In genomic region chr5:95741458-95741857, GRCh38 we compare ENCODE assay signal across 21 cellular contexts. TPM values are rescaled to one million over a fixed set of nuclear protein-coding genes. Genes with fewer than 3 reads are reported as not detected.
"Had no signal": no experiment of that assay in that cellular context is flagged by ENCODE, and none has a peak within 500 bp of the region (broad histone marks: within the 10 kb centered on the region; RNA-seq: fewer than 3 reads in every experiment).

No MANE protein-coding gene starts in this region.

- H3K27ac ChIP-seq: RWPE1 had no signal

- H3K27me3 ChIP-seq: MG63 had no signal

- H3K9me3 Mint-ChIP-seq: T-cell had no signal

- H3K9me3 ChIP-seq: MG63, SK-N-SH had no signal

- H3K36me3 Mint-ChIP-seq: T-cell had no signal

- H3K4me3 Mint-ChIP-seq: T-cell had no signal

- H3K27ac Mint-ChIP-seq: T-cell had no signal

- H3K4me3 ChIP-seq: MG63 had no signal

- DNase-seq: Karpas-422, KG1, MG63, NCI-H1092 treated with DMSO at 0.1 percent for 48 hours, NCI-H1436, NCI-H187, NCI-H2029, NCI-H2081 treated with DMSO at 0.1 percent for 48 hours, NCI-H2171 treated with DMSO at 0.1 percent for 48 hours, NCI-H345, NCI-H446 treated with DMSO at 0.1 percent for 48 hours, NCI-H510A treated with DMSO at 0.1 percent for 48 hours, NCI-H526, PC-3, SHP77, SK-N-SH, SW 1271, T-cell had no signal

RNA-seq across cellular contexts. Expression of gene SPATA9, which starts 58.7 kb away (rescaled TPM):
- total RNA-seq: HT-29, PC-3, SK-MEL-5, T-cell had no signal
